8 cellular contexts compared by ENCODE assay signal in genomic region chr5:72847989-72848473, GRCh38. TPM values are rescaled to one million over a fixed set of nuclear protein-coding genes. Genes with fewer than 3 reads are reported as not detected.
A peak's percentile ranks its signal among the peaks of the same experiment; 100 is the strongest.
DNase-seq lines count a peak whose midpoint lies in the region; ATAC-seq, FAIRE-seq and TF ChIP-seq lines count a peak whose summit lies in the region.

No MANE protein-coding gene starts in this region.

- peak; percentile 87 for ATAC-seq in HG03432 (IDR thresholded peaks at IDR 0.05; ENCODE audit: unreplicated experiment)
- ATAC-seq in HepG2 = peak; percentile 93

- H3K9me3 ChIP-seq in HepG2 (ENCODE audit: low read length) = no peaks in the 10 kb centered on the region

- H2AFZ ChIP-seq in HepG2 (ENCODE audit: low read length) = no peak overlapping the region

- H3K4me2 ChIP-seq in HepG2 (ENCODE audit: low read depth, low read length) = peak overlapping the region; percentile 84

- H4K20me1 ChIP-seq in HepG2 (ENCODE audit: insufficient read depth, low read length) = peaks cover 36% of the 10 kb centered on the region

- TF ChIP-seq CTCF in BJ (IDR thresholded peaks at IDR 0.05; ENCODE audit: insufficient read depth, low read depth, low read length) = no peak
- no peak for TF ChIP-seq CTCF in HepG2 (CRISPR knock-in tag; IDR thresholded peaks at IDR 0.05)

- TSS peak; percentile 81 for BruUV-seq in HepG2 (replicated peaks; lab: Mats Ljungman, UMichigan)

- in situ Hi-C loops in HepG2 (cut with HindIII; ENCODE audit: extremely low pct_ligation_motif_present, low pct_unique_long_range_greater_than_20kb) = no loop called here

- TF ChIP-seq RAD21 in HepG2 (CRISPR knock-in tag; IDR thresholded peaks at IDR 0.05) = 0 out of 2 replicates have a peak, but pooled peaks have one; percentile 13

- H3K4me3 ChIP-seq in BJ (ENCODE audit: low read depth, low read length) (peak overlapping the region; percentile 93), HepG2 (replicated peaks in 1 of 3; ENCODE audit: insufficient read depth in 1 of 3, low read depth in 2 of 3, low read length in 3 of 3) (peak overlapping the region; percentile 84 to 99 (median 93))

- TF ChIP-seq POLR2A in GM19193 (IDR thresholded peaks at IDR 0.05; ENCODE audit: extremely low read depth, insufficient read depth, insufficient read length) (peak; percentile 96), HepG2 (IDR thresholded peaks at IDR 0.05; ENCODE audit: insufficient read depth in 1 of 2, low read depth in 2 of 2, low read length in 2 of 2) (peak; percentile 95 to 96)

- DNase-seq in BJ (ENCODE audit: low read depth) (peak; percentile 74), NCI-H524 (lab: John Stamatoyannopoulos, UW) (peak; percentile 72 to 85), dermis blood vessel endothelial cell (peak; percentile 95), HepG2 (ENCODE audit: low spot score) (peak; percentile 73)
- peak; percentile 68 to 82 for DNase-seq in activated CD4-positive, alpha-beta T cell treated with anti-CD3 and anti-CD28 coated beads, Interleukin-2, amount 50 U/mL, for 24 hours (ENCODE audit: low read depth in 1 of 2, low spot score in 1 of 2)
- DNase-seq in stimulated activated CD4-positive, alpha-beta T cell treated with anti-CD3 and anti-CD28 coated beads, Interleukin-2, amount 100 ng/mL, for 48 hours = peak; percentile 74 to 76

- FAIRE-seq in HepG2 (lab: Jason Lieb, UNC) = no peak

- peak overlapping the region; percentile 96 for H3K27ac ChIP-seq in HepG2 (ENCODE audit: extremely low read length, insufficient read depth, low read length)

- POLR2A ChIA-PET in BJ (lab: Charles Lee) (no interaction called here), HepG2 (lab: Yijun Ruan, JAX) (interaction anchor here (1.1 to 1.5 kb wide), 6 partner anchors 10 to 528 kb away, joined by 3 to 6 read pairs (median 4); partner anchors contain the start of genes MRPS27 and PTCD2)

- peak overlapping the region; percentile 94 for H3K9ac ChIP-seq in HepG2 (ENCODE audit: insufficient read depth, low read depth, low read length)

- H3K79me2 ChIP-seq in HepG2 (ENCODE audit: insufficient read depth, low read length) = peaks cover 53% of the 10 kb centered on the region

- peaks cover 38% of the 10 kb centered on the region for H3K4me1 ChIP-seq in HepG2 (ENCODE audit: insufficient read depth, low read length)

- H3K27me3 ChIP-seq in BJ (ENCODE audit: control insufficient read depth, insufficient read depth, low read length) (no peaks in the 10 kb centered on the region), HepG2 (ENCODE audit: control insufficient read depth in 1 of 2, insufficient read depth in 2 of 2, low read length in 2 of 2) (no peaks in the 10 kb centered on the region; a peak in 1 of 5 replicates)

- intact Hi-C loops in HepG2 (cut with micrococcal nuclease; ENCODE audit: unreplicated experiment) = loop anchor here (1.0 kb wide), 2 partner anchors 29 to 237 kb away; no protein-coding TSS in a partner anchor

- CTCF ChIA-PET in BJ (lab: Yijun Ruan, JAX) = interaction anchor here (1.1 kb wide), 1 partner anchor 30 kb away, joined by 3 read pairs; no protein-coding TSS in a partner anchor
- CTCF ChIA-PET in HepG2 (lab: Yijun Ruan, JAX; ENCODE audit: low intra/inter-chr PET ratio, low total read pairs) = no interaction called here

- under 1% methylated on average over 17 of the region's 32 CpGs for WGBS in HepG2 (ENCODE audit: low lambda C conversion rate)

- peaks cover under 1% of the 10 kb centered on the region for H3K36me3 ChIP-seq in BJ (ENCODE audit: control insufficient read depth, insufficient read depth, low read length)
- H3K36me3 ChIP-seq in HepG2 (replicated peaks in 1 of 2; ENCODE audit: control insufficient read depth in 1 of 2, insufficient read depth in 2 of 2, low read length in 2 of 2) = peaks cover under 1 to 8% of the 10 kb centered on the region in 2 experiments; a peak in 3 of 5 replicates

- TF ChIP-seq EP300 in HepG2 (IDR thresholded peaks at IDR 0.05; ENCODE audit: low read depth in 2 of 2, low read length in 2 of 2) (0 out of 4 replicates have a peak, but pooled peaks of 1 of the 2 experiments have one; percentile 20), HepG2 (CRISPR knock-in tag; IDR thresholded peaks at IDR 0.05; ENCODE audit: borderline replicate concordance) (no peak)

TF ChIP-seq in HepG2, 621 proteins besides CTCF, POLR2A, EP300 and RAD21 (continues in another document):
- 0 out of 2 replicates have a peak, but pooled peaks have one; percentile 50 for TF ChIP-seq ZNF331 (CRISPR knock-in tag; IDR thresholded peaks at IDR 0.05)
- peak; percentile 42 for TF ChIP-seq ISL2 (CRISPR knock-in tag; IDR thresholded peaks at IDR 0.05)
- 0 out of 2 replicates have a peak, but pooled peaks have one; percentile 27 for TF ChIP-seq LRRFIP1 (CRISPR knock-in tag; conservative IDR thresholded peaks at IDR 0.05)
- TF ChIP-seq ZNF124 (CRISPR knock-in tag; IDR thresholded peaks at IDR 0.05) = 0 out of 2 replicates have a peak, but pooled peaks have one; percentile 25
- TF ChIP-seq ZNF790 (CRISPR knock-in tag; IDR thresholded peaks at IDR 0.05; ENCODE audit: borderline replicate concordance) = no peak
- peak; percentile 55; the same call in 1 of the 2 replicates for TF ChIP-seq ZNF547 (CRISPR knock-in tag; IDR thresholded peaks at IDR 0.05)
- TF ChIP-seq NR0B2 (CRISPR knock-in tag; IDR thresholded peaks at IDR 0.05) = peak; percentile 32; the same call in 1 of the 2 replicates
- 0 out of 2 replicates have a peak, but pooled peaks have one; percentile 44 for TF ChIP-seq ZNF513 (CRISPR knock-in tag; conservative IDR thresholded peaks at IDR 0.05)
- TF ChIP-seq KAT7 (CRISPR knock-in tag; IDR thresholded peaks at IDR 0.05; ENCODE audit: borderline replicate concordance) = peak; percentile 79; the same call in 1 of the 2 replicates
- TF ChIP-seq MED13 (CRISPR knock-in tag; IDR thresholded peaks at IDR 0.05) = 0 out of 2 replicates have a peak, but pooled peaks have one; percentile 41

RNA-seq across cellular contexts. Expression of gene TNPO1, which starts 31.6 kb away (rescaled TPM):
- 49.6 and 106 TPM in 2 replicates for polyA plus RNA-seq in BJ (2011; rRNA removed)
- polyA minus RNA-seq in BJ (2011; rRNA and poly(A)+ RNA removed) = 247 and 367 TPM in 2 replicates
- 475 and 624 TPM in 2 replicates for total RNA-seq in dermis blood vessel endothelial cell
- total RNA-seq in HepG2 (2016; rRNA removed; fragmentation: Illumina TruSeq; extraction: Trizol) = 123 and 199 TPM in 2 replicates
- 12.5 and 18.3 TPM in 2 replicates for total RNA-seq in HepG2 (2016; cell fraction: cytosol; rRNA removed; fragmentation: Illumina TruSeq; extraction: Trizol; ENCODE audit: low read depth)
- total RNA-seq in HepG2 (2016; cell fraction: insoluble cytoplasmic fraction; rRNA removed; fragmentation: Illumina TruSeq; extraction: Trizol) = 120 and 193 TPM in 2 replicates
- 36.3 and 37.6 TPM in 2 replicates for total RNA-seq in HepG2 (2016; cell fraction: membrane; rRNA removed; fragmentation: Illumina TruSeq; extraction: Trizol)
- 104 and 105 TPM in 2 replicates for total RNA-seq in HepG2 (2016; cell fraction: nucleus; rRNA removed; fragmentation: Illumina TruSeq; extraction: Trizol)
- polyA plus RNA-seq in HepG2 (2011; rRNA removed) = 23.6 and 26.7 TPM in 2 replicates
- polyA plus RNA-seq in HepG2 (2011; cell fraction: cytosol; rRNA removed) = 15.8 and 21.4 TPM in 2 replicates
- 15.7 and 22.1 TPM in 2 replicates for polyA plus RNA-seq in HepG2 (2011; cell fraction: nucleus; rRNA removed)
- polyA plus RNA-seq in HepG2 (2012) = 32.9 and 35.1 TPM in 2 replicates
- polyA plus RNA-seq in HepG2 (2016; cell fraction: cytosol; fragmentation: Illumina TruSeq; extraction: Trizol; ENCODE audit: low read depth) = 4.2 and 4.5 TPM in 2 replicates
- polyA plus RNA-seq in HepG2 (2016; cell fraction: insoluble cytoplasmic fraction; fragmentation: Illumina TruSeq; extraction: Trizol; ENCODE audit: low read depth) = 76.4 and 89.4 TPM in 2 replicates
- 11.3 and 11.6 TPM in 2 replicates for polyA plus RNA-seq in HepG2 (2016; cell fraction: membrane; fragmentation: Illumina TruSeq; extraction: Trizol; ENCODE audit: low read depth)
- polyA plus RNA-seq in HepG2 (2016; cell fraction: nucleus; fragmentation: Illumina TruSeq; extraction: Trizol; ENCODE audit: insufficient read depth, low read depth) = 50.1 and 51.5 TPM in 2 replicates
- 94.2 and 347 TPM in 2 replicates for polyA minus RNA-seq in HepG2 (2011; rRNA and poly(A)+ RNA removed; ENCODE audit: low replicate concordance)
- 77.6 and 113 TPM in 2 replicates for polyA minus RNA-seq in HepG2 (2011; cell fraction: cytosol; rRNA and poly(A)+ RNA removed)
- polyA minus RNA-seq in HepG2 (2011; cell fraction: nucleus; rRNA and poly(A)+ RNA removed) = 126 and 154 TPM in 2 replicates

Comparison
In these comparisons a context has a peak if more than half of its experiments do, and no peak if none do; other contexts are left out.
1. Peak in every context shown above with its lines: DNase-seq, ATAC-seq, H3K4me3 ChIP-seq and H3K27ac ChIP-seq.